Comparison of ENCODE assay signal across 30 cellular contexts in genomic region chr6:89680551-89680950, GRCh38.
"Had no signal": no experiment of that assay in that cellular context is flagged by ENCODE, and none has a peak within 500 bp of the region (broad histone marks: within the 10 kb centered on the region; RNA-seq: fewer than 3 reads in every experiment).

No MANE protein-coding gene starts in this region.

- H3K9me3 Mint-ChIP-seq: activated CD4-positive, alpha-beta memory T cell treated with anti-CD3 and anti-CD28 coated beads, Interleukin-2, amount 10 ng/mL, durations not matched to agents 7 days and 5 days; activated CD4-positive, alpha-beta T cell treated with anti-CD3 and anti-CD28 coated beads, Interleukin-2, amount 10 ng/mL, durations not matched to agents 7 days and 5 days; activated naive CD4-positive, alpha-beta T cell treated with anti-CD3 and anti-CD28 coated beads, Interleukin-2, amount 10 ng/mL, durations not matched to agents 7 days and 5 days; activated naive CD8-positive, alpha-beta T cell treated with anti-CD3 and anti-CD28 coated beads, Interleukin-2, amount 10 ng/mL, durations not matched to agents 7 days and 5 days; activated T-cell treated with anti-CD3 and anti-CD28 coated beads, Interleukin-2, amount 50 U/mL, for 24 hours; dendritic cell treated with granulocyte-macrophage colony-stimulating factor and Interleukin-4, amounts not matched to agents 40 ng/mL and 50 ng/mL, for 4 days; immature natural killer cell; naive thymus-derived CD8-positive, alpha-beta T cell; neural crest cell had no signal

- H3K79me2 ChIP-seq: hepatocyte had no signal

- ATAC-seq: lower lobe of right lung; naive thymus-derived CD8-positive, alpha-beta T cell; right lobe of liver; stimulated activated naive CD8-positive, alpha-beta T cell treated with anti-CD3 and anti-CD28 coated beads, Interleukin-15, Interleukin-2, amounts not matched to agents 100 U/mL and 50 U/mL, for 24 hours had no signal

- DNase-seq: activated CD4-positive, alpha-beta memory T cell treated with anti-CD3 and anti-CD28 coated beads, Interleukin-2, amount 10 ng/mL, durations not matched to agents 7 days and 5 days; activated CD4-positive, alpha-beta T cell treated with anti-CD3 and anti-CD28 coated beads for 1 hour; activated CD4-positive, alpha-beta T cell treated with anti-CD3 and anti-CD28 coated beads, Interleukin-2, amount 10 ng/mL, durations not matched to agents 7 days and 5 days; activated CD8-positive, alpha-beta memory T cell treated with anti-CD3 and anti-CD28 coated beads, Interleukin-2, amount 50 U/mL, for 48 hours; activated gamma-delta T cell; activated naive CD4-positive, alpha-beta T cell treated with anti-CD3 and anti-CD28 coated beads, Interleukin-2, amount 10 ng/mL, durations not matched to agents 7 days and 5 days; activated naive CD8-positive, alpha-beta T cell treated with anti-CD3 and anti-CD28 coated beads, Interleukin-2, amount 10 ng/mL, durations not matched to agents 7 days and 5 days; activated T-cell treated with anti-CD3 and anti-CD28 coated beads, Interleukin-2, amount 50 U/mL, for 24 hours; brain microvascular endothelial cell; esophagus squamous epithelium; foreskin melanocyte; immature natural killer cell; kidney; lower lobe of right lung; mesenchymal stem cell; naive thymus-derived CD8-positive, alpha-beta T cell; right lobe of liver; stimulated activated CD4-positive, alpha-beta T cell treated with anti-CD3 and anti-CD28 coated beads, Interleukin-12 subunit alpha, Interleukin-12 subunit beta, amount 100 ng/mL, for 4 hours; stimulated activated CD4-positive, alpha-beta T cell treated with anti-CD3 and anti-CD28 coated beads, Interleukin-4, amount 100 ng/mL, for 1 hour; stimulated activated naive CD8-positive, alpha-beta T cell treated with anti-CD3 and anti-CD28 coated beads, Interleukin-15, Interleukin-2, amounts not matched to agents 100 U/mL and 50 U/mL, for 24 hours; T1000; testis; transverse colon; WERI-Rb-1 had no signal

- H3K27ac Mint-ChIP-seq: activated CD4-positive, alpha-beta memory T cell treated with anti-CD3 and anti-CD28 coated beads, Interleukin-2, amount 10 ng/mL, durations not matched to agents 7 days and 5 days; activated CD4-positive, alpha-beta T cell treated with anti-CD3 and anti-CD28 coated beads, Interleukin-2, amount 10 ng/mL, durations not matched to agents 7 days and 5 days; activated naive CD4-positive, alpha-beta T cell treated with anti-CD3 and anti-CD28 coated beads, Interleukin-2, amount 10 ng/mL, durations not matched to agents 7 days and 5 days; activated naive CD8-positive, alpha-beta T cell treated with anti-CD3 and anti-CD28 coated beads, Interleukin-2, amount 10 ng/mL, durations not matched to agents 7 days and 5 days; activated T-cell treated with anti-CD3 and anti-CD28 coated beads, Interleukin-2, amount 50 U/mL, for 24 hours; dendritic cell treated with granulocyte-macrophage colony-stimulating factor and Interleukin-4, amounts not matched to agents 40 ng/mL and 50 ng/mL, for 4 days; immature natural killer cell had no signal

- H3K9me3 ChIP-seq: ascending aorta, esophagus squamous epithelium, lower lobe of right lung, right lobe of liver, testis, transverse colon had no signal

- H2AFZ ChIP-seq: hepatocyte had no signal

- H3K4me1 Mint-ChIP-seq: activated CD4-positive, alpha-beta memory T cell treated with anti-CD3 and anti-CD28 coated beads, Interleukin-2, amount 10 ng/mL, durations not matched to agents 7 days and 5 days; activated CD4-positive, alpha-beta T cell treated with anti-CD3 and anti-CD28 coated beads, Interleukin-2, amount 10 ng/mL, durations not matched to agents 7 days and 5 days; activated naive CD4-positive, alpha-beta T cell treated with anti-CD3 and anti-CD28 coated beads, Interleukin-2, amount 10 ng/mL, durations not matched to agents 7 days and 5 days; activated naive CD8-positive, alpha-beta T cell treated with anti-CD3 and anti-CD28 coated beads, Interleukin-2, amount 10 ng/mL, durations not matched to agents 7 days and 5 days; naive thymus-derived CD8-positive, alpha-beta T cell; neural crest cell had no signal

- H3K4me2 ChIP-seq: hepatocyte had no signal

- H3K27me3 Mint-ChIP-seq: activated CD4-positive, alpha-beta memory T cell treated with anti-CD3 and anti-CD28 coated beads, Interleukin-2, amount 10 ng/mL, durations not matched to agents 7 days and 5 days; activated CD4-positive, alpha-beta T cell treated with anti-CD3 and anti-CD28 coated beads, Interleukin-2, amount 10 ng/mL, durations not matched to agents 7 days and 5 days; activated naive CD4-positive, alpha-beta T cell treated with anti-CD3 and anti-CD28 coated beads, Interleukin-2, amount 10 ng/mL, durations not matched to agents 7 days and 5 days; activated naive CD8-positive, alpha-beta T cell treated with anti-CD3 and anti-CD28 coated beads, Interleukin-2, amount 10 ng/mL, durations not matched to agents 7 days and 5 days; activated T-cell treated with anti-CD3 and anti-CD28 coated beads, Interleukin-2, amount 50 U/mL, for 24 hours; dendritic cell treated with granulocyte-macrophage colony-stimulating factor and Interleukin-4, amounts not matched to agents 40 ng/mL and 50 ng/mL, for 4 days; naive thymus-derived CD8-positive, alpha-beta T cell had no signal

- H3K4me1 ChIP-seq: ascending aorta, esophagus squamous epithelium, lower lobe of right lung, right lobe of liver, transverse colon had no signal

- H3K4me3 Mint-ChIP-seq: activated CD4-positive, alpha-beta memory T cell treated with anti-CD3 and anti-CD28 coated beads, Interleukin-2, amount 10 ng/mL, durations not matched to agents 7 days and 5 days; activated CD4-positive, alpha-beta T cell treated with anti-CD3 and anti-CD28 coated beads, Interleukin-2, amount 10 ng/mL, durations not matched to agents 7 days and 5 days; activated naive CD4-positive, alpha-beta T cell treated with anti-CD3 and anti-CD28 coated beads, Interleukin-2, amount 10 ng/mL, durations not matched to agents 7 days and 5 days; activated naive CD8-positive, alpha-beta T cell treated with anti-CD3 and anti-CD28 coated beads, Interleukin-2, amount 10 ng/mL, durations not matched to agents 7 days and 5 days; activated T-cell treated with anti-CD3 and anti-CD28 coated beads, Interleukin-2, amount 50 U/mL, for 24 hours; dendritic cell treated with granulocyte-macrophage colony-stimulating factor and Interleukin-4, amounts not matched to agents 40 ng/mL and 50 ng/mL, for 4 days; immature natural killer cell; naive thymus-derived CD8-positive, alpha-beta T cell; neural crest cell had no signal

- H3K4me3 ChIP-seq: ascending aorta, esophagus squamous epithelium, hepatocyte, lower lobe of right lung, right lobe of liver, skin epidermis, testis, transverse colon had no signal

- H3K27ac ChIP-seq: ascending aorta, brain microvascular endothelial cell, epithelial cell of prostate, esophagus squamous epithelium, hepatocyte, lower lobe of right lung, right lobe of liver, skin epidermis, testis, transverse colon, WERI-Rb-1 had no signal

- H3K27me3 ChIP-seq: ascending aorta, brain microvascular endothelial cell, esophagus squamous epithelium, hepatocyte, right lobe of liver, testis, transverse colon had no signal
